29 cellular contexts compared by ENCODE assay signal in the genomic region with DNA sequence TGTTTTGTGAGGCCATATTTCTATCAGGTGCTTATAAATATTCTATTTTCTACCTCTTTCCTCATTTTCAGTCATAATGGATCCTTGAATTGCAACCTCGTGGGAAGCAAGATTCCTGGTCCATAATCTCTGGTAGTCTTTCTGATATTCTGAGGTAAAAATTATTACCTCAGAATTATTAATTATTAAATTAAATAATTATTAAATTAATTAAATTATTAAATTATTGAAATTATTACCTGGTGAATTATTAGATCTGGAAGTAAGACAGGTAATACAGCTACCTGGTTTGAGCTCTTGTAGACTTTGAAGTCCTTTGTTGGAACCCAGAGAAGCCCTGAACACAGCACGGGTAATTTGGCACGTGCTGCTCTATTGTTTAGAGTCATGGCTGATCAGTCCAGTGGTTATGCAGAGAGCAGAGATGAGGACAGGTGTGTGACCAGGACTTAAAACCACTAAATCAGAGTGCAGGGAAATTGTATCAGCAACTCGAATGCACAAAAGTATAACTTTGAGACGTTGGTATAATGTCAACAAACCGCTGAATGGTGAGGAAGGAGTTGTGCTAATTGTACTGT.
"Had no signal": no experiment of that assay in that cellular context is flagged by ENCODE, and none has a peak within 500 bp of the region (broad histone marks: within the 10 kb centered on the region; RNA-seq: fewer than 3 reads in every experiment).

No MANE protein-coding gene starts in this region.

- ATAC-seq: gastroesophageal sphincter; left cardiac atrium; naive thymus-derived CD4-positive, alpha-beta T cell; stimulated activated naive B cell treated with anti-CD40 and anti-IgM and Interleukin-4, amounts not matched to agents 10 μg/mL and 1 μg/mL and 100 μg/mL, for 72 hours; upper lobe of right lung had no signal

- H3K4me3 ChIP-seq: coronary artery, dorsolateral prefrontal cortex, gastroesophageal sphincter, ovary, sigmoid colon, stomach, tibial artery, upper lobe of right lung had no signal

- FAIRE-seq: astrocyte, keratinocyte had no signal

- DNase-seq: activated CD4-positive, alpha-beta memory T cell treated with anti-CD3 and anti-CD28 coated beads, Interleukin-2, amount 10 ng/mL, durations not matched to agents 7 days and 5 days; activated CD4-positive, alpha-beta T cell treated with anti-CD3 and anti-CD28 coated beads for 1 hour; activated CD4-positive, alpha-beta T cell treated with anti-CD3 and anti-CD28 coated beads, Interleukin-2, amount 10 ng/mL, durations not matched to agents 7 days and 5 days; activated CD8-positive, alpha-beta memory T cell treated with anti-CD3 and anti-CD28 coated beads, Interleukin-2, amount 50 U/mL, for 48 hours; activated gamma-delta T cell treated with Interleukin-2 at 50 U/mL for 16 hours; activated naive CD4-positive, alpha-beta T cell treated with anti-CD3 and anti-CD28 coated beads, Interleukin-2, amount 50 U/mL, for 16 hours; activated T-cell treated with anti-CD3 and anti-CD28 coated beads, Interleukin-2, amount 50 U/mL, for 24 hours; amniotic stem cell; brain microvascular endothelial cell; dorsolateral prefrontal cortex; effector memory CD4-positive, alpha-beta T cell; erythroblast; head of caudate nucleus; hippocampal formation; left cardiac atrium; naive thymus-derived CD4-positive, alpha-beta T cell; ovary; sigmoid colon; stimulated activated CD4-positive, alpha-beta T cell treated with anti-CD3 and anti-CD28 coated beads, Interleukin-15, amount 100 ng/mL, for 24 hours; stimulated activated CD4-positive, alpha-beta T cell treated with anti-CD3 and anti-CD28 coated beads, Interleukin-2, amount 100 ng/mL, for 24 hours; stimulated activated naive B cell treated with anti-CD40 and anti-IgM and Interleukin-4, amounts not matched to agents 10 μg/mL and 1 μg/mL and 100 μg/mL, for 72 hours; stomach; T1000; tibial artery; upper lobe of right lung had no signal

- H3K36me3 ChIP-seq: brain microvascular endothelial cell, gastroesophageal sphincter, ovary, sigmoid colon, stomach, tibial artery, upper lobe of right lung had no signal

- H3K27ac ChIP-seq: brain microvascular endothelial cell, coronary artery, dorsolateral prefrontal cortex, gastroesophageal sphincter, ovary, sigmoid colon, stomach, tibial artery, upper lobe of right lung had no signal

- H3K9me3 ChIP-seq: gastroesophageal sphincter, ovary, sigmoid colon, stomach, tibial artery, upper lobe of right lung had no signal

- H3K4me1 ChIP-seq: stomach, upper lobe of right lung had no signal

- H3K27me3 ChIP-seq: brain microvascular endothelial cell, gastroesophageal sphincter, ovary, sigmoid colon, stomach, tibial artery, upper lobe of right lung had no signal
